Comparison of ENCODE assay signal across 17 cellular contexts in genomic region chr3:189941125-189941524, GRCh38.
DNase-seq lines count a peak whose midpoint lies in the region; ATAC-seq, FAIRE-seq and TF ChIP-seq lines count a peak whose summit lies in the region.
"Had no signal": no experiment of that assay in that cellular context is flagged by ENCODE, and none has a peak within 500 bp of the region (broad histone marks: within the 10 kb centered on the region; RNA-seq: fewer than 3 reads in every experiment).

No MANE protein-coding gene starts in this region.

- intact Hi-C loops in CD4-positive, alpha-beta T cell (cut with DNase I, micrococcal nuclease) = no loop called here

- H3K4me3 ChIP-seq in SJCRH30 (no peak overlapping the region), esophagus (ENCODE audit: low read depth in 1 of 2, low read length in 2 of 2) (no peak overlapping the region), skin epidermis (no peak overlapping the region)
- H3K4me3 ChIP-seq: BLaER1 treated with 17β-estradiol and CSF1 and Interleukin-3, amounts not matched to agents 10 nM and 100 nM; coronary artery; lung; upper lobe of right lung had no signal

- no peak overlapping the region for H3K27ac Mint-ChIP-seq in CD4-positive, alpha-beta T cell
- H3K27ac Mint-ChIP-seq: immature natural killer cell; natural killer cell treated with Interleukin-12 subunit alpha and Interleukin-12 subunit beta and Interleukin-15 and Interleukin-18, amount 100 ng/mL, for 72 hours had no signal

- FAIRE-seq in GM12891 (lab: Jason Lieb, UNC) = no peak

- H3K27ac ChIP-seq in SJCRH30 (peak overlapping the region; percentile 55), esophagus (ENCODE audit: low read depth in 2 of 2, low read length in 1 of 2) (peak overlapping the region; percentile 59 to 85), skin epidermis (peak overlapping the region in 17 of 21 experiments; percentile 8 to 87 (median 65))
- H3K27ac ChIP-seq in CD4-positive, alpha-beta T cell (ENCODE audit: low read depth, low read length) = no peak overlapping the region
- H3K27ac ChIP-seq: BLaER1 treated with 17β-estradiol and CSF1 and Interleukin-3, amounts not matched to agents 10 nM and 100 nM; coronary artery; upper lobe of right lung had no signal

- no peak for TF ChIP-seq POLR2A in GM12891 (IDR thresholded peaks at IDR 0.05; ENCODE audit: low read depth, low read length)

- ATAC-seq in GM21786 (IDR thresholded peaks at IDR 0.05; ENCODE audit: unreplicated experiment) = no peak
- no peak for ATAC-seq in CD4-positive, alpha-beta T cell (ENCODE audit: poor library complexity)
- ATAC-seq: natural killer cell treated with Interleukin-12 subunit alpha and Interleukin-12 subunit beta and Interleukin-15 and Interleukin-18, amount 100 ng/mL, for 72 hours; upper lobe of right lung had no signal

- no peaks in the 10 kb centered on the region for H3K27me3 Mint-ChIP-seq in CD4-positive, alpha-beta T cell

- H3K4me3 Mint-ChIP-seq in CD4-positive, alpha-beta T cell = no peak overlapping the region
- H3K4me3 Mint-ChIP-seq: immature natural killer cell; natural killer cell treated with Interleukin-12 subunit alpha and Interleukin-12 subunit beta and Interleukin-15 and Interleukin-18, amount 100 ng/mL, for 72 hours had no signal

- DNase-seq in NCI-H2081 (lab: John Stamatoyannopoulos, UW) = peak; percentile 21 to 71
- no peak for DNase-seq in NCI-H2081 treated with DMSO at 0.1 percent for 48 hours (lab: John Stamatoyannopoulos, UW)
- no peak for DNase-seq in SJCRH30
- DNase-seq in GM12891 (ENCODE audit: insufficient read length, low spot score) = no peak
- no peak for DNase-seq in CD4-positive, alpha-beta T cell
- DNase-seq: activated CD4-positive, alpha-beta T cell treated with anti-CD3 and anti-CD28 coated beads for 1 hour; anterior cingulate cortex; immature natural killer cell; stimulated activated naive CD4-positive, alpha-beta T cell treated with Interleukin-2 at 50 U/mL for 16 hours; upper lobe of right lung had no signal

- no peak for TF ChIP-seq CTCF in CD4-positive, alpha-beta T cell (IDR thresholded peaks at IDR 0.05)

- POLR2A ChIA-PET in CD4-positive, alpha-beta T cell (lab: Charles Lee) = no interaction called here

- no peaks in the 10 kb centered on the region for H3K9me3 Mint-ChIP-seq in CD4-positive, alpha-beta T cell

- H3K4me1 ChIP-seq in SJCRH30 = peaks cover 22% of the 10 kb centered on the region
- peaks cover 0 to 10% of the 10 kb centered on the region in 2 donors for H3K4me1 ChIP-seq in esophagus (ENCODE audit: control insufficient read depth in 2 of 2, insufficient read depth in 2 of 2, low read length in 1 of 2)
- H3K4me1 ChIP-seq: BLaER1 treated with 17β-estradiol and CSF1 and Interleukin-3, amounts not matched to agents 10 nM and 100 nM; upper lobe of right lung had no signal

- no peaks in the 10 kb centered on the region for H3K36me3 Mint-ChIP-seq in CD4-positive, alpha-beta T cell (ENCODE audit: low read depth)
- H3K36me3 Mint-ChIP-seq: immature natural killer cell; natural killer cell treated with Interleukin-12 subunit alpha and Interleukin-12 subunit beta and Interleukin-15 and Interleukin-18, amount 100 ng/mL, for 72 hours had no signal

- no peaks in the 10 kb centered on the region for H3K27me3 ChIP-seq in SJCRH30
- H3K27me3 ChIP-seq in esophagus (ENCODE audit: control insufficient read depth in 1 of 2, insufficient read depth in 2 of 2, low read length in 2 of 2) = no peaks in the 10 kb centered on the region
- no peaks in the 10 kb centered on the region for H3K27me3 ChIP-seq in CD4-positive, alpha-beta T cell (ENCODE audit: control insufficient read depth, insufficient read depth, low read length)
- H3K27me3 ChIP-seq: BLaER1 treated with 17β-estradiol and CSF1 and Interleukin-3, amounts not matched to agents 10 nM and 100 nM; upper lobe of right lung had no signal

- H3K9me3 ChIP-seq in SJCRH30 (replicated peaks) (no peaks in the 10 kb centered on the region), esophagus (ENCODE audit: control insufficient read depth in 2 of 2, insufficient read depth in 1 of 2, low read depth in 1 of 2, low read length in 1 of 2) (no peaks in the 10 kb centered on the region)
- no peaks in the 10 kb centered on the region for H3K9me3 ChIP-seq in CD4-positive, alpha-beta T cell (ENCODE audit: control insufficient read depth, low read length)
- H3K9me3 ChIP-seq: BLaER1 treated with 17β-estradiol and CSF1 and Interleukin-3, amounts not matched to agents 10 nM and 100 nM; upper lobe of right lung had no signal

- WGBS in esophagus, 2 donors = 45 to 49% methylated on average over 5 of the region's 5 CpGs

- H3K36me3 ChIP-seq in SJCRH30 (no peaks in the 10 kb centered on the region), esophagus (ENCODE audit: control insufficient read depth in 2 of 2, insufficient read depth in 2 of 2, low read length in 1 of 2) (no peaks in the 10 kb centered on the region)
- H3K36me3 ChIP-seq: BLaER1 treated with 17β-estradiol and CSF1 and Interleukin-3, amounts not matched to agents 10 nM and 100 nM; upper lobe of right lung had no signal

- CTCF ChIA-PET in CD4-positive, alpha-beta T cell (lab: Charles Lee) = interaction anchor here (1.2 kb wide), 1 partner anchor 20 kb away, joined by 5 read pairs; no protein-coding TSS in a partner anchor

- no peaks in the 10 kb centered on the region for H3K4me1 Mint-ChIP-seq in CD4-positive, alpha-beta T cell (ENCODE audit: low read depth)
- H3K4me1 Mint-ChIP-seq: immature natural killer cell had no signal

TF ChIP-seq in GM12891, 5 proteins besides CTCF, POLR2A, EP300 and RAD21:
- TF ChIP-seq TAF1 (IDR thresholded peaks at IDR 0.05; ENCODE audit: low read depth, low read length) = no peak
- TF ChIP-seq POU2F2 (IDR thresholded peaks at IDR 0.05; ENCODE audit: low read depth, low read length) = no peak
- no peak for TF ChIP-seq PAX5 (IDR thresholded peaks at IDR 0.05; ENCODE audit: insufficient read depth, low read length, severe bottlenecking)
- no peak for TF ChIP-seq SPI1 (IDR thresholded peaks at IDR 0.05; ENCODE audit: low read depth, low read length)
- no peak for TF ChIP-seq POLR2AphosphoS5 (IDR thresholded peaks at IDR 0.05; ENCODE audit: low read depth, low read length)
TF ChIP-seq in GM12891: peak in this region for 0.

Comparison
In these comparisons a context has a peak if more than half of its experiments do, and no peak if none do; other contexts are left out.
1. DNase-seq: peak in NCI-H2081 (2 of 2); none in NCI-H2081 treated with DMSO at 0.1 percent for 48 hours (single experiment), SJCRH30 (0 of 2), GM12891 (single experiment) and CD4-positive, alpha-beta T cell (0 of 10).